Comparison of ENCODE assay signal across 9 cellular contexts in the genomic region with DNA sequence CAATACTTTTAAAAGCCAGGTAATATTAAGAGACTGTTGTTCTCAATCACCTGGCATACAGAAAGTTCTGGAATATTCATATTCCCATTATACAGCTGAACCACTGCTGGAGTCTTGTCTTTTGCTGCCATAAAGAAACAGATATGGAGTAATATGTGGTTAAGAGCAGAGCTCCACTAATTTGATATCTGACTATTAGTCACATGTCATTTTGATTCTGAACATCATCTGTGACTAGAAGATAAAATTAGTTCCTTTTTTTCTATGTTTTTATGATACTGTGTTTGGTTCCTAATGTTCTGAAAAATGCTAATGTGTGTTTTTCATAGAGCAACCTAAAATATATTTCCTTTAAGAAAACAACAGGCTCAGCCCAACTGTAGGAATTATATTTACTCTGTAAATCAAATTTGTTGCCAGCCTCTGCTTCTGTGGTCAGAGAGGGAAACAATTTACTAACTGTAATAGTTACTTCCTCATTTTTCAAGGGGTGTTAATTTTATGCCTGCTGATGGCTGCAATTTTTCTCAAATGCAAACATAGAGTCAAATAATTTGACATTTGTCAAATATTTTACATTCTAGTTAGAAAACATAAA. TPM values are rescaled to one million over a fixed set of nuclear protein-coding genes. Genes with fewer than 3 reads are reported as not detected.
A peak's percentile ranks its signal among the peaks of the same experiment; 100 is the strongest.
DNase-seq lines count a peak whose midpoint lies in the region; ATAC-seq lines count a peak whose summit lies in the region.
"Had no signal": no experiment of that assay in that cellular context is flagged by ENCODE, and none has a peak within 500 bp of the region (broad histone marks: within the 10 kb centered on the region; RNA-seq: fewer than 3 reads in every experiment).

No MANE protein-coding gene starts in this region.

- peak overlapping the region; percentile 16 to 22 for H3K27ac ChIP-seq in mucosa of rectum (ENCODE audit: low read depth in 2 of 2, low read length in 2 of 2)

- H3K4me1 ChIP-seq in mucosa of rectum (ENCODE audit: control insufficient read depth in 2 of 2, insufficient read depth in 2 of 2, low read length in 2 of 2): no peaks in the 10 kb centered on the region

- no peaks in the 10 kb centered on the region for H3K9me3 ChIP-seq in mucosa of rectum (ENCODE audit: control insufficient read depth in 2 of 2, low read length in 2 of 2)

- H3K9ac ChIP-seq in mucosa of rectum (ENCODE audit: low read depth in 1 of 2, low read length in 2 of 2): no peak overlapping the region

- intact Hi-C loops in left ventricle myocardium superior (cut with micrococcal nuclease): no loop called here

- no peak overlapping the region for H3K4me3 ChIP-seq in mucosa of rectum (ENCODE audit: low read length in 2 of 2)

- no peaks in the 10 kb centered on the region for H3K27me3 ChIP-seq in mucosa of rectum (ENCODE audit: control insufficient read depth in 2 of 2, insufficient read depth in 2 of 2, low read length in 2 of 2)

- no peaks in the 10 kb centered on the region for H3K36me3 ChIP-seq in mucosa of rectum (ENCODE audit: control insufficient read depth in 2 of 2, insufficient read depth in 2 of 2, low read length in 2 of 2)

- DNase-seq in Kasumi-1 (lab: John Stamatoyannopoulos, UW) (peak; percentile 79 to 85), NCI-H345 (lab: John Stamatoyannopoulos, UW) (no peak), left ventricle myocardium superior (no peak)
- DNase-seq in activated naive CD4-positive, alpha-beta T cell (lab: John Stamatoyannopoulos, UW): no peak
- DNase-seq: activated naive CD8-positive, alpha-beta T cell treated with anti-CD3 and anti-CD28 coated beads, Interleukin-2, amount 10 ng/mL, durations not matched to agents 7 days and 5 days had no signal

- ATAC-seq in GM18508 (IDR thresholded peaks at IDR 0.05; ENCODE audit: insufficient read depth, unreplicated experiment): peak; percentile 44
- peak; percentile 42 for ATAC-seq in GM21717 (IDR thresholded peaks at IDR 0.05; ENCODE audit: unreplicated experiment)
- no peak for ATAC-seq in HG02840 (IDR thresholded peaks at IDR 0.05; ENCODE audit: low FRiP score, unreplicated experiment)
- no peak for ATAC-seq in left ventricle myocardium superior

RNA-seq across cellular contexts. Expression of a gene that starts 33.3 kb away (rescaled TPM):
- 133 TPM for total RNA-seq in left ventricle myocardium superior

RNA-seq across cellular contexts. Expression of a gene that starts 49.3 kb away (rescaled TPM):
- total RNA-seq in left ventricle myocardium superior: 172 TPM

Comparison
In these comparisons a context has a peak if more than half of its experiments do, and no peak if none do; other contexts are left out.
1. ATAC-seq: peak in GM18508 (single experiment) and GM21717 (single experiment); none in HG02840 (single experiment) and left ventricle myocardium superior (single experiment).
2. DNase-seq: peak in Kasumi-1 (2 of 2); none in NCI-H345 (single experiment), activated naive CD4-positive, alpha-beta T cell (0 of 4) and left ventricle myocardium superior (single experiment).